In the genomic region with DNA sequence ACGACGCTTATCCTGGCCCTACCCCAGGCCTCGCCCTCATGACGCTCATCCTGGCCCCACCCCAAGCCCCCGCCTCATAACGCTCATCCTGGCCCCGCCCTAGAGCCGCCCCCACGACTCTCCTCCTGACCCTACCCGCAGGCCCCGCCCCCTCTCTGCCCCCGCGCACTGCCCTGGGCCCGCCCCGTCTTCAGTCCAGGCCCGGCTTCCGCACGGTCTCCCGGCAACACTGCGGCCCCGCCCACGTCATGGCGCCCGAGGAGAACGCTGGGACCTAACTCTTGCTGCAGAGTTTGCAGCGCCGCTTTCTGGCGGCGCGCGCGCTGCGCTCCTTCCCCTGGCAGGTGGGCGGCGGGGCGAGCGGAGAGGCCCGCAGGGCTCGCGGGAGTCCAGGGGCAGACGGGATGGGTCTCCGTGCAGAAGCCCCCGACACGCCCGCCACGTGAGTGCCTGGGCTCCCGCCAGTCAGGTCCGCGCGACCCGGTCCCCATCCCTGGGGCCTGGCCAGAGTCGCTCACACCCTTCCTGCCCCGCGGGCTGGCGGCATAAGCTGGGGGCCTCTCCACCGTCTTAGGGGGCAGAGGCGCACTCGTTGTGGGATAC, we compare ENCODE assay signal across 8 cellular contexts. TPM values are rescaled to one million over a fixed set of nuclear protein-coding genes. Genes with fewer than 3 reads are reported as not detected.
DNase-seq lines count a peak whose midpoint lies in the region; ATAC-seq and TF ChIP-seq lines count a peak whose summit lies in the region.

No MANE protein-coding gene starts in this region.

- ATAC-seq in GM21367 (IDR thresholded peaks at IDR 0.05; ENCODE audit: unreplicated experiment): peak; percentile 70

- H3K27ac ChIP-seq in mucosa of rectum (ENCODE audit: low read depth in 2 of 2, low read length in 2 of 2): peak overlapping the region; percentile 74 to 77

- H3K4me1 ChIP-seq in mucosa of rectum (ENCODE audit: control insufficient read depth in 2 of 2, insufficient read depth in 2 of 2, low read length in 2 of 2): peaks cover 2 to 8% of the 10 kb centered on the region in 2 donors

- peak overlapping the region; percentile 74 for H3K4me3 ChIP-seq in epithelial cell of proximal tubule (ENCODE audit: low read depth, low read length)
- peak overlapping the region; percentile 69 to 80 for H3K4me3 ChIP-seq in mucosa of rectum (ENCODE audit: low read length in 2 of 2)

- no peaks in the 10 kb centered on the region for H3K9me3 ChIP-seq in mucosa of rectum (ENCODE audit: control insufficient read depth in 2 of 2, low read length in 2 of 2)

- TF ChIP-seq CTCF in epithelial cell of proximal tubule (conservative IDR thresholded peaks at IDR 0.05; ENCODE audit: low read depth, low read length): peak; percentile 35

- peak; percentile 97 for DNase-seq in DMS53 (lab: John Stamatoyannopoulos, UW)
- DNase-seq in HS-27A (ENCODE audit: low read depth): peak; percentile 63
- DNase-seq in NCI-H82 (lab: John Stamatoyannopoulos, UW): peak; percentile 99
- peak; percentile 90 to 91 for DNase-seq in activated CD8-positive, alpha-beta memory T cell treated with anti-CD3 and anti-CD28 coated beads for 4 hours (ENCODE audit: low read depth in 2 of 2)
- DNase-seq in epithelial cell of proximal tubule (ENCODE audit: low read depth): peak; percentile 35
- DNase-seq in stimulated activated naive CD4-positive, alpha-beta T cell treated with Interleukin-2 at 50 U/mL for 16 hours (lab: John Stamatoyannopoulos, UW): peak; percentile 100

- H3K9ac ChIP-seq in mucosa of rectum (ENCODE audit: low read depth in 1 of 2, low read length in 2 of 2): peak overlapping the region; percentile 52 to 81

- no peaks in the 10 kb centered on the region for H3K27me3 ChIP-seq in mucosa of rectum (ENCODE audit: control insufficient read depth in 2 of 2, insufficient read depth in 2 of 2, low read length in 2 of 2)

- no peaks in the 10 kb centered on the region for H3K36me3 ChIP-seq in mucosa of rectum (ENCODE audit: control insufficient read depth in 2 of 2, insufficient read depth in 2 of 2, low read length in 2 of 2)

RNA-seq across cellular contexts. Expression of a gene that starts 52.5 kb away (rescaled TPM):
- not detected in 2 replicates for total RNA-seq in epithelial cell of proximal tubule

Comparison
In these comparisons a context has a peak if more than half of its experiments do, and no peak if none do; other contexts are left out.
1. Peak in every context shown above with its lines: DNase-seq, ATAC-seq, H3K4me3 ChIP-seq and H3K27ac ChIP-seq.
2. DNase-seq: peak in every context shown above with its lines; median percentile 100 in stimulated activated naive CD4-positive, alpha-beta T cell treated with Interleukin-2 at 50 U/mL for 16 hours; 99 in NCI-H82; 97 in DMS53; 90 in activated CD8-positive, alpha-beta memory T cell treated with anti-CD3 and anti-CD28 coated beads for 4 hours; 63 in HS-27A; 35 in epithelial cell of proximal tubule.